In the genomic region with DNA sequence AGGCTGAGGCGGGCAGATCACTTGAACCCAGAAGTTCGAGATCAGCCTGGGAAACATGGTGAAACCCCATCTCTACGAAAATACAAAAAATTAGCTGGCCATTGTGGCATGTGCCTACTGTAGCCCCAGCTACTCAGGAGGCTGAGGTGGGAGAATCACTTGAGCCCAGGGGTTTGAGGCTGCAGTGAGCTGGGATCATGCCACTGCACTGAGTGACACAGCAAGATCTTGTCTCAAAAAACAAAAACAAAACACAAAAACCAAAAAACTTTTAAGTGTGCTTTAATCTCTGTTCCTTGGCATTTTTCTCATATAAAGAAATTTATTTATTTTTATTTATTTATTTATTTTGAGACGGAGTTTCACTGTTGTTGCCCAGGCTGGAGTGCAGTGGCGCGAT, we compare ENCODE assay signal across 34 cellular contexts.
"Had no signal": no experiment of that assay in that cellular context is flagged by ENCODE, and none has a peak within 500 bp of the region (broad histone marks: within the 10 kb centered on the region; RNA-seq: fewer than 3 reads in every experiment).

No MANE protein-coding gene starts in this region.

- H3K27me3 ChIP-seq: adrenal gland, ascending aorta, body of pancreas, brain microvascular endothelial cell, cardiac muscle cell had no signal

- H3K9me3 ChIP-seq: adrenal gland, ascending aorta, body of pancreas, breast epithelium had no signal

- DNase-seq: activated effector memory CD4-positive, alpha-beta T cell treated with anti-CD3 and anti-CD28 coated beads, Interleukin-2, amount 50 U/mL, for 16 hours; activated effector memory CD4-positive, alpha-beta T cell treated with Interleukin-2 at 50 U/mL for 16 hours; activated gamma-delta T cell; activated gamma-delta T cell treated with Interleukin-2 at 50 U/mL for 16 hours; activated naive CD4-positive, alpha-beta T cell; activated naive CD4-positive, alpha-beta T cell treated with anti-CD3 and anti-CD28 coated beads for 36 hours; activated naive CD4-positive, alpha-beta T cell treated with anti-CD3 and anti-CD28 coated beads, Interleukin-2, amount 10 ng/mL, durations not matched to agents 7 days and 5 days; activated naive CD4-positive, alpha-beta T cell treated with anti-CD3 and anti-CD28 coated beads, Interleukin-2, amount 50 U/mL, for 16 hours; activated naive CD4-positive, alpha-beta T cell treated with Interleukin-2 at 50 U/mL for 16 hours; activated naive CD8-positive, alpha-beta T cell treated with anti-CD3 and anti-CD28 coated beads for 36 hours; activated naive CD8-positive, alpha-beta T cell treated with anti-CD3 and anti-CD28 coated beads, Interleukin-2, amount 10 ng/mL, durations not matched to agents 7 days and 5 days; activated naive CD8-positive, alpha-beta T cell treated with anti-CD3 and anti-CD28 coated beads, Interleukin-2, amount 50 U/mL, for 24 hours; activated T-cell treated with anti-CD3 and anti-CD28 coated beads, Interleukin-2, amount 50 U/mL, for 1 hour; activated T-cell treated with anti-CD3 and anti-CD28 coated beads, Interleukin-2, amount 50 U/mL, for 24 hours; activated T-cell treated with anti-CD3 and anti-CD28 coated beads, Interleukin-2, amount 50 U/mL, for 4 hours; activated T-cell treated with anti-CD3 and anti-CD28 coated beads, Interleukin-2, amount 50 U/mL, for 48 hours; activated T-cell treated with anti-CD3 and anti-CD28 coated beads, Interleukin-2, amount 50 U/mL, for 72 hours; adrenal gland; amniotic stem cell; amygdala; anterior cingulate cortex; aorta; body of pancreas; brain microvascular endothelial cell; caudate nucleus; central memory CD4-positive, alpha-beta T cell; cerebellar nuclear complex had no signal

- FAIRE-seq: astrocyte, bronchial epithelial cell had no signal

- ATAC-seq: activated naive CD4-positive, alpha-beta T cell treated with anti-CD3 and anti-CD28 coated beads, Interleukin-2, amount 50 U/mL, for 72 hours; activated naive CD8-positive, alpha-beta T cell treated with anti-CD3 and anti-CD28 coated beads, Interleukin-2, amount 50 U/mL, for 24 hours; activated T-cell treated with anti-CD3 and anti-CD28 coated beads, Interleukin-2, amount 50 U/mL, for 4 hours; activated T-cell treated with anti-CD3 and anti-CD28 coated beads, Interleukin-2, amount 50 U/mL, for 72 hours; activated T-helper 17 cell treated with anti-CD3 and anti-CD28 coated beads, Interleukin-2, amount 50 U/mL, for 72 hours; body of pancreas had no signal

- H3K27ac ChIP-seq: adrenal gland, ascending aorta, body of pancreas, brain microvascular endothelial cell, breast epithelium, cardiac muscle cell had no signal

- H3K36me3 ChIP-seq: adrenal gland, ascending aorta, brain microvascular endothelial cell, breast epithelium, cardiac muscle cell had no signal

- H3K4me3 ChIP-seq: adrenal gland, ascending aorta, body of pancreas, breast epithelium, cardiac muscle cell had no signal

- H3K4me1 ChIP-seq: adrenal gland, breast epithelium had no signal
